ENCODE assay signal across 8 cellular contexts in genomic region chr1:24481098-24481497, GRCh38. TPM values are rescaled to one million over a fixed set of nuclear protein-coding genes. Genes with fewer than 3 reads are reported as not detected.
DNase-seq lines count a peak whose midpoint lies in the region; ATAC-seq, FAIRE-seq and TF ChIP-seq lines count a peak whose summit lies in the region.

No MANE protein-coding gene starts in this region.

- peaks cover 10% of the 10 kb centered on the region for H3K36me3 Mint-ChIP-seq in activated T-cell treated with anti-CD3 and anti-CD28 coated beads, Interleukin-2, amount 50 U/mL, for 24 hours (ENCODE audit: low read depth)
- H3K36me3 Mint-ChIP-seq in neural crest cell (ENCODE audit: low read depth), result no peaks in the 10 kb centered on the region

- H3K4me1 Mint-ChIP-seq in activated T-cell treated with anti-CD3 and anti-CD28 coated beads, Interleukin-2, amount 50 U/mL, for 24 hours (ENCODE audit: low read depth), result peaks cover 67% of the 10 kb centered on the region
- H3K4me1 Mint-ChIP-seq in neural crest cell, result peaks cover 10% of the 10 kb centered on the region

- no peaks in the 10 kb centered on the region for H3K27me3 Mint-ChIP-seq in activated T-cell treated with anti-CD3 and anti-CD28 coated beads, Interleukin-2, amount 50 U/mL, for 24 hours
- no peaks in the 10 kb centered on the region for H3K27me3 Mint-ChIP-seq in neural crest cell (ENCODE audit: low read depth)

- FAIRE-seq in GM12891 (lab: Jason Lieb, UNC), result peak; percentile 86

- no peak for ATAC-seq in HG02973 (IDR thresholded peaks at IDR 0.05; ENCODE audit: unreplicated experiment)

- TF ChIP-seq POLR2A in GM12891 (IDR thresholded peaks at IDR 0.05; ENCODE audit: low read depth, low read length), result no peak; the same call in 1 of the 2 replicates

- H3K9me3 Mint-ChIP-seq in activated T-cell treated with anti-CD3 and anti-CD28 coated beads, Interleukin-2, amount 50 U/mL, for 24 hours, result peaks cover 2% of the 10 kb centered on the region
- H3K9me3 Mint-ChIP-seq in neural crest cell, result no peaks in the 10 kb centered on the region

- H3K4me3 Mint-ChIP-seq in activated T-cell treated with anti-CD3 and anti-CD28 coated beads, Interleukin-2, amount 50 U/mL, for 24 hours, result peak overlapping the region; percentile 69
- no peak overlapping the region for H3K4me3 Mint-ChIP-seq in neural crest cell

- DNase-seq in GM12891 (ENCODE audit: insufficient read length, low spot score), result peak; percentile 48
- DNase-seq in MV-4-11 (lab: John Stamatoyannopoulos, UW), result peak; percentile 96
- DNase-seq in activated T-cell treated with anti-CD3 and anti-CD28 coated beads, Interleukin-2, amount 50 U/mL, for 24 hours, result peak; percentile 61
- no peak for DNase-seq in neural crest cell (ENCODE audit: low read depth, low spot score)
- no peak for DNase-seq in DMS 273 treated with DMSO at 0.1 percent for 48 hours (lab: John Stamatoyannopoulos, UW)
- no peak for DNase-seq in SHP77 (lab: John Stamatoyannopoulos, UW)
- no peak for DNase-seq in NCI-H1105 (lab: John Stamatoyannopoulos, UW)

- TF ChIP-seq CTCF in neural crest cell (conservative IDR thresholded peaks at IDR 0.05), result no peak

- peak overlapping the region; percentile 96 for H3K27ac Mint-ChIP-seq in activated T-cell treated with anti-CD3 and anti-CD28 coated beads, Interleukin-2, amount 50 U/mL, for 24 hours
- peak overlapping the region; percentile 69 for H3K27ac Mint-ChIP-seq in neural crest cell (ENCODE audit: unreplicated experiment)

TF ChIP-seq in GM12891, 5 proteins besides CTCF, POLR2A, EP300 and RAD21:
- no peak for TF ChIP-seq TAF1 (IDR thresholded peaks at IDR 0.05; ENCODE audit: low read depth, low read length)
- TF ChIP-seq SPI1 (IDR thresholded peaks at IDR 0.05; ENCODE audit: low read depth, low read length), result peak; percentile 88
- TF ChIP-seq POU2F2 (IDR thresholded peaks at IDR 0.05; ENCODE audit: low read depth, low read length), result no peak
TF ChIP-seq in GM12891: peak in this region for 1.

RNA-seq across cellular contexts. Expression of gene RCAN3, which starts 21.5 kb away (rescaled TPM):
- polyA plus RNA-seq in GM12891 (2012; ENCODE audit: low read depth, missing spikeins), result 0.71 TPM
- total RNA-seq in neural crest cell, result 2.2 and 2.4 TPM in 2 replicates

Comparison
In these comparisons a context has a peak if more than half of its experiments do, and no peak if none do; other contexts are left out.
1. DNase-seq: peak in GM12891 (single experiment), MV-4-11 (single experiment) and activated T-cell treated with anti-CD3 and anti-CD28 coated beads, Interleukin-2, amount 50 U/mL, for 24 hours (single experiment); none in neural crest cell (single experiment), DMS 273 treated with DMSO at 0.1 percent for 48 hours (single experiment), SHP77 (0 of 2) and NCI-H1105 (single experiment).